Comparison of ENCODE assay signal across 8 cellular contexts in the genomic region with DNA sequence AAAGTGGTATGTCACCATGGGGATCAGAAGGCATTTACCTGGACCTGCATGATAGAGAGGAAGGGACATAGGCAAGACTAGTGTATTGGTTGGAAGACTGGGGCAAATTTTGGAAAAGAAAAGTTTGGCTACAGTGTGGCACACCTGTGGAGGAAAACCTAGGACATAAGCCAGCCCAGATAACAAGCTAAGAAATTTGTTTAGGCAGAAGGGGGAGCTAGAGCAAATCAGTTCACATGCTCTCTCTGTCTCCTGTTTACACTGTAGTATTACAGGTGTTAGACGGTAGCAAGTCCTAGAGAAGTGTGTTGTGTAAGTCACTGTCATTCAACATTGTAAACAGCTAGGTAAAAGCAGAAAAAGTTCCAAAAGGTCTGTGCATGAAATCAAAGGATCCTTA. TPM values are rescaled to one million over a fixed set of nuclear protein-coding genes. Genes with fewer than 3 reads are reported as not detected.
A peak's percentile ranks its signal among the peaks of the same experiment; 100 is the strongest.
DNase-seq lines count a peak whose midpoint lies in the region; ATAC-seq and TF ChIP-seq lines count a peak whose summit lies in the region.
"Had no signal": no experiment of that assay in that cellular context is flagged by ENCODE, and none has a peak within 500 bp of the region (broad histone marks: within the 10 kb centered on the region; RNA-seq: fewer than 3 reads in every experiment).

No MANE protein-coding gene starts in this region.

- H3K9me2 ChIP-seq in Loucy (replicated peaks; ENCODE audit: low read depth, low read length) = no peaks in the 10 kb centered on the region

- DNase-seq in GM06990 (ENCODE audit: extremely low read depth, insufficient read length) (no peak), body of pancreas (peak in 2 of 4 donors; percentile 5 to 6), right lobe of liver (no peak), NCI-H146 (lab: John Stamatoyannopoulos, UW) (no peak), middle frontal gyrus (ENCODE audit: extremely low spot score, low spot score) (no peak)

- TF ChIP-seq POLR2A in body of pancreas (IDR thresholded peaks at IDR 0.05) (no peak), right lobe of liver (IDR thresholded peaks at IDR 0.05) (no peak)

- H3K4me3 ChIP-seq in GM06990 (replicated peaks; ENCODE audit: low read depth, low read length) (no peak overlapping the region), Loucy (ENCODE audit: low read length, poor library complexity, severe bottlenecking) (no peak overlapping the region), body of pancreas (no peak overlapping the region), right lobe of liver (no peak overlapping the region)

- no peaks in the 10 kb centered on the region for H4K20me1 ChIP-seq in Loucy (ENCODE audit: insufficient read depth, low read length, poor library complexity, severe bottlenecking)

- H3K4me2 ChIP-seq in Loucy (ENCODE audit: low read depth, low read length, poor library complexity, severe bottlenecking) = no peak overlapping the region

- H3K36me3 ChIP-seq in GM06990 (ENCODE audit: control insufficient read depth, insufficient read depth, low read length) = no peaks in the 10 kb centered on the region
- H3K36me3 ChIP-seq in Loucy (ENCODE audit: insufficient read depth, low read length) = no peaks in the 10 kb centered on the region
- no peaks in the 10 kb centered on the region for H3K36me3 ChIP-seq in body of pancreas (replicated peaks in 1 of 2; ENCODE audit: insufficient read depth in 1 of 2, low read depth in 2 of 2)
- H3K36me3 ChIP-seq in right lobe of liver = no peaks in the 10 kb centered on the region

- no peaks in the 10 kb centered on the region for H3K79me2 ChIP-seq in Loucy (ENCODE audit: insufficient read depth, low read length)

- H3K27me3 ChIP-seq in GM06990 (replicated peaks; ENCODE audit: control insufficient read depth, insufficient read depth, low read length) (no peaks in the 10 kb centered on the region; the same call in none of the 2 replicates), Loucy (ENCODE audit: insufficient read depth, low read length, poor library complexity, severe bottlenecking) (peaks cover 14% of the 10 kb centered on the region), body of pancreas (no peaks in the 10 kb centered on the region), right lobe of liver (no peaks in the 10 kb centered on the region)

- no peak overlapping the region for H2AFZ ChIP-seq in Loucy (ENCODE audit: low read length)

- ATAC-seq in body of pancreas (no peak), right lobe of liver (peak; percentile 97 to 100 (median 98)), GM21526 (IDR thresholded peaks at IDR 0.05; ENCODE audit: low FRiP score, unreplicated experiment) (no peak)

- no peak overlapping the region for H3K9ac ChIP-seq in Loucy (ENCODE audit: low read depth, low read length, poor library complexity, severe bottlenecking)

- 3 to 12% methylated on average over 1 of the region's 1 CpG for WGBS in body of pancreas, 2 donors
- 5% methylated on average over 1 of the region's 1 CpG for WGBS in right lobe of liver (ENCODE audit: insufficient coverage, low coverage, low lambda C conversion rate, missing lambda C conversion rate)

- no peaks in the 10 kb centered on the region for H3F3A ChIP-seq in Loucy (ENCODE audit: low read depth)

- H3K4me1 ChIP-seq in Loucy (ENCODE audit: insufficient read depth, low read length, poor library complexity, severe bottlenecking) (no peaks in the 10 kb centered on the region), body of pancreas (no peaks in the 10 kb centered on the region), right lobe of liver (peaks cover 0 to 7% (median 3%) of the 10 kb centered on the region in 4 donors)

- intact Hi-C loops in body of pancreas (cut with DNase I) = loop anchor here (10.0 kb wide), 1 partner anchor 213 kb away; no protein-coding TSS in a partner anchor
- intact Hi-C loops in right lobe of liver (cut with DNase I) = no loop called here

- H3K9me3 ChIP-seq in Loucy (ENCODE audit: insufficient read depth, low read depth, low read length) (no peaks in the 10 kb centered on the region), body of pancreas (no peaks in the 10 kb centered on the region), right lobe of liver (no peaks in the 10 kb centered on the region)

- peak; percentile 27 for TF ChIP-seq CTCF in GM06990 (IDR thresholded peaks at IDR 0.05; ENCODE audit: insufficient read depth, low read length, poor library complexity, severe bottlenecking)
- peak; percentile 63 for TF ChIP-seq CTCF in Loucy (conservative IDR thresholded peaks at IDR 0.05; ENCODE audit: low read length)
- peak in 5 of 7 experiments; percentile 11 to 50 (median 35) for TF ChIP-seq CTCF in body of pancreas (IDR thresholded peaks at IDR 0.05)
- TF ChIP-seq CTCF in right lobe of liver (IDR thresholded peaks at IDR 0.05) = peak; percentile 34 to 58 (median 52)

- H3K27ac ChIP-seq in body of pancreas (no peak overlapping the region), right lobe of liver (no peak overlapping the region)

RNA-seq across cellular contexts. Expression of a gene that starts 11.9 kb away (rescaled TPM):
- 1 to 10 TPM; 1.6 to 2.1 TPM for total RNA-seq in body of pancreas
- 10 to 100 TPM in 4 of 6 experiments, 1 to 10 TPM in 2; 4.3 to 33.2 (median 10.8) TPM for total RNA-seq in right lobe of liver
- total RNA-seq: Daoy had no signal

Comparison
In these comparisons a context has a peak if more than half of its experiments do, and no peak if none do; other contexts are left out.
1. ATAC-seq: peak in right lobe of liver (4 of 4); none in body of pancreas (single experiment) and GM21526 (single experiment).
2. Peak in every context shown above with its lines, with median percentiles within 50 percentile points of each other: CTCF ChIP-seq.